In the genomic region with DNA sequence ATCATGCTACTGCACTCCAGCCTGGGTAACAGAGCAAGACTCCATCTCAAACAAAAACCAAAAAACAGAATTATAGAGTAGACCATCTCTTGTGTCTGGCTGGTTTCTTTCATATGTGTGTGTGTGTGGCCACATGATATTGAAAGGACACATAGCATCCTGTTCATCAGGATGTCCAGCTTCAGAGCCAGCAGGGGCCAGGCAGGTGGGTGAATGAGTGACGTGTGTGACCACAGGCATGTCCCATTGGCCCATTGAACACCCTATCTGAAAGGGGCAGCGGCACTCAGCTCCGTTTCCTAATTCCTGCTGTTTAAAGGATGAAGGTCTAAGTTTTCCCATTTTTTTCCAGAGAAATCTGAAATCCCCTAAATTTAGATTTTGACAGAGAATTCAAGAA, we compare ENCODE assay signal across 8 cellular contexts.
"Had no signal": no experiment of that assay in that cellular context is flagged by ENCODE, and none has a peak within 500 bp of the region (broad histone marks: within the 10 kb centered on the region; RNA-seq: fewer than 3 reads in every experiment).

No MANE protein-coding gene starts in this region.

- H3K4me1 Mint-ChIP-seq: nephron had no signal

- H3K4me3 Mint-ChIP-seq: immature natural killer cell, nephron had no signal

- H3K27ac Mint-ChIP-seq: activated T-helper 2 cell treated with anti-CD3 and anti-CD28 coated beads, Interferon-gamma antibody, Interleukin-2, Interleukin-4, amounts not matched to agents 10 μg/mL and 5 μg/mL and 100 μg/mL, durations not matched to agents 14 hours and 24 hours and 36 hours; nephron had no signal

- H3K27ac ChIP-seq: cardiac muscle cell, epithelial cell of prostate, stomach, testis, upper lobe of left lung had no signal

- H3K4me3 ChIP-seq: cardiac muscle cell, stomach, testis, upper lobe of left lung had no signal

- H3K36me3 ChIP-seq: cardiac muscle cell, stomach, upper lobe of left lung had no signal

- H3K27me3 ChIP-seq: testis, upper lobe of left lung had no signal

- H3K9me3 ChIP-seq: stomach, testis, upper lobe of left lung had no signal

- H3K9me3 Mint-ChIP-seq: activated T-helper 2 cell treated with anti-CD3 and anti-CD28 coated beads, Interferon-gamma antibody, Interleukin-2, Interleukin-4, amounts not matched to agents 10 μg/mL and 5 μg/mL and 100 μg/mL, durations not matched to agents 14 hours and 24 hours and 36 hours; immature natural killer cell; nephron had no signal

- H3K4me1 ChIP-seq: testis had no signal
